Comparison of ENCODE assay signal across 11 cellular contexts in genomic region chr21:31354122-31354521, GRCh38. TPM values are rescaled to one million over a fixed set of nuclear protein-coding genes. Genes with fewer than 3 reads are reported as not detected.
A peak's percentile ranks its signal among the peaks of the same experiment; 100 is the strongest.
DNase-seq lines count a peak whose midpoint lies in the region; ATAC-seq and TF ChIP-seq lines count a peak whose summit lies in the region.
"Had no signal": no experiment of that assay in that cellular context is flagged by ENCODE, and none has a peak within 500 bp of the region (broad histone marks: within the 10 kb centered on the region; RNA-seq: fewer than 3 reads in every experiment).

No MANE protein-coding gene starts in this region.

- peak overlapping the region; percentile 10 for H3K4me3 Mint-ChIP-seq in CD8-positive, alpha-beta T cell
- H3K4me3 Mint-ChIP-seq in activated naive CD8-positive, alpha-beta T cell treated with anti-CD3 and anti-CD28 coated beads for 36 hours, result peak overlapping the region; percentile 38
- peak overlapping the region; percentile 69 for H3K4me3 Mint-ChIP-seq in natural killer cell treated with Interleukin-12 subunit alpha and Interleukin-12 subunit beta and Interleukin-15 and Interleukin-18, amount 100 ng/mL, for 72 hours

- no peaks in the 10 kb centered on the region for H3K27me3 Mint-ChIP-seq in CD8-positive, alpha-beta T cell (ENCODE audit: low read depth)
- peaks cover 6% of the 10 kb centered on the region for H3K27me3 Mint-ChIP-seq in activated naive CD8-positive, alpha-beta T cell treated with anti-CD3 and anti-CD28 coated beads for 36 hours
- no peaks in the 10 kb centered on the region for H3K27me3 Mint-ChIP-seq in natural killer cell treated with Interleukin-12 subunit alpha and Interleukin-12 subunit beta and Interleukin-15 and Interleukin-18, amount 100 ng/mL, for 72 hours

- H3K36me3 ChIP-seq in CD8-positive, alpha-beta T cell (ENCODE audit: insufficient read depth, low read length), result no peaks in the 10 kb centered on the region
- no peaks in the 10 kb centered on the region for H3K36me3 ChIP-seq in heart right ventricle
- H3K36me3 ChIP-seq: brain microvascular endothelial cell had no signal

- peaks cover 30% of the 10 kb centered on the region for H3K4me1 Mint-ChIP-seq in CD8-positive, alpha-beta T cell (ENCODE audit: low read depth)
- peaks cover 34% of the 10 kb centered on the region for H3K4me1 Mint-ChIP-seq in activated naive CD8-positive, alpha-beta T cell treated with anti-CD3 and anti-CD28 coated beads for 36 hours
- H3K4me1 Mint-ChIP-seq in natural killer cell treated with Interleukin-12 subunit alpha and Interleukin-12 subunit beta and Interleukin-15 and Interleukin-18, amount 100 ng/mL, for 72 hours (ENCODE audit: low read depth in 2 of 2), result peaks cover 30 to 32% of the 10 kb centered on the region in 2 donors

- peaks cover 21% of the 10 kb centered on the region for H3K4me1 ChIP-seq in CD8-positive, alpha-beta T cell (ENCODE audit: insufficient read depth, low read length)
- H3K4me1 ChIP-seq in heart right ventricle, result peaks cover 0 to 4% (median 0%) of the 10 kb centered on the region in 9 donors
- H3K4me1 ChIP-seq: Caco-2 had no signal

- H3K27me3 ChIP-seq in CD8-positive, alpha-beta T cell (ENCODE audit: insufficient read depth, low read length), result no peaks in the 10 kb centered on the region
- peaks cover 0 to 12% (median 0%) of the 10 kb centered on the region in 7 donors for H3K27me3 ChIP-seq in heart right ventricle
- H3K27me3 ChIP-seq: brain microvascular endothelial cell had no signal

- TF ChIP-seq CTCF in CD8-positive, alpha-beta T cell (IDR thresholded peaks at IDR 0.05), result no peak
- TF ChIP-seq CTCF in heart right ventricle (IDR thresholded peaks at IDR 0.05), result no peak

- no peak for DNase-seq in CD8-positive, alpha-beta T cell
- DNase-seq in HPDE6-E6E7 (ENCODE audit: extremely low spot score), result peak; percentile 36
- DNase-seq in activated naive CD8-positive, alpha-beta T cell treated with anti-CD3 and anti-CD28 coated beads for 36 hours, result no peak
- no peak for DNase-seq in natural killer cell treated with Interleukin-12 subunit alpha and Interleukin-12 subunit beta and Interleukin-15 and Interleukin-18, amount 100 ng/mL, for 72 hours (ENCODE audit: low spot score)
- DNase-seq in GM19238 (ENCODE audit: insufficient read length, low spot score), result no peak
- no peak for DNase-seq in heart right ventricle
- DNase-seq: Caco-2, NCI-H1436, NCI-H524 treated with DMSO at 0.1 percent for 48 hours had no signal

- no peak overlapping the region for H3K4me3 ChIP-seq in CD8-positive, alpha-beta T cell (ENCODE audit: low read depth, low read length)
- no peak overlapping the region for H3K4me3 ChIP-seq in heart right ventricle

- H3K9me3 Mint-ChIP-seq in CD8-positive, alpha-beta T cell, result peaks cover 5% of the 10 kb centered on the region
- H3K9me3 Mint-ChIP-seq in activated naive CD8-positive, alpha-beta T cell treated with anti-CD3 and anti-CD28 coated beads for 36 hours, result peaks cover 8% of the 10 kb centered on the region
- H3K9me3 Mint-ChIP-seq in natural killer cell treated with Interleukin-12 subunit alpha and Interleukin-12 subunit beta and Interleukin-15 and Interleukin-18, amount 100 ng/mL, for 72 hours, result no peaks in the 10 kb centered on the region

- peak overlapping the region; percentile 76 for H3K27ac Mint-ChIP-seq in CD8-positive, alpha-beta T cell
- H3K27ac Mint-ChIP-seq in activated naive CD8-positive, alpha-beta T cell treated with anti-CD3 and anti-CD28 coated beads for 36 hours, result peak overlapping the region; percentile 92
- peak overlapping the region; percentile 78 to 84 for H3K27ac Mint-ChIP-seq in natural killer cell treated with Interleukin-12 subunit alpha and Interleukin-12 subunit beta and Interleukin-15 and Interleukin-18, amount 100 ng/mL, for 72 hours

- CTCF ChIA-PET in CD8-positive, alpha-beta T cell (lab: Charles Lee), result interaction anchor here (1.2 kb wide), 1 partner anchor 70 kb away, joined by 3 read pairs; no protein-coding TSS in a partner anchor

- no peak for ATAC-seq in CD8-positive, alpha-beta T cell
- no peak for ATAC-seq in natural killer cell treated with Interleukin-12 subunit alpha and Interleukin-12 subunit beta and Interleukin-15 and Interleukin-18, amount 100 ng/mL, for 72 hours
- ATAC-seq in GM19324 (IDR thresholded peaks at IDR 0.05; ENCODE audit: low FRiP score, unreplicated experiment) (no peak), heart right ventricle (no peak)

- H3K27ac ChIP-seq in CD8-positive, alpha-beta T cell (ENCODE audit: low read depth, low read length), result peak overlapping the region; percentile 14
- H3K27ac ChIP-seq in heart right ventricle, result no peak overlapping the region
- H3K27ac ChIP-seq: brain microvascular endothelial cell had no signal

- POLR2A ChIA-PET in CD8-positive, alpha-beta T cell (lab: Charles Lee), result interaction anchor here (1.2 kb wide), 1 partner anchor 45 kb away, joined by 4 read pairs; no protein-coding TSS in a partner anchor

- intact Hi-C loops in CD8-positive, alpha-beta T cell (cut with DNase I, micrococcal nuclease), result loop anchor here in 1 of 2 experiments (5.0 kb wide), 3 partner anchors 43 to 222 kb away; no protein-coding TSS in a partner anchor
- intact Hi-C loops in heart right ventricle (cut with DNase I), result no loop called here

- WGBS in heart right ventricle, 2 donors, result 79 to 83% methylated on average over 4 of the region's 4 CpGs

- no peaks in the 10 kb centered on the region for H3K9me3 ChIP-seq in CD8-positive, alpha-beta T cell (ENCODE audit: low read length)
- peaks cover 0 to under 1% (median 0%) of the 10 kb centered on the region in 11 donors for H3K9me3 ChIP-seq in heart right ventricle
- H3K9me3 ChIP-seq: Caco-2 had no signal

- no peaks in the 10 kb centered on the region for H3K36me3 Mint-ChIP-seq in CD8-positive, alpha-beta T cell
- H3K36me3 Mint-ChIP-seq in activated naive CD8-positive, alpha-beta T cell treated with anti-CD3 and anti-CD28 coated beads for 36 hours, result peaks cover 9% of the 10 kb centered on the region
- peaks cover 6% of the 10 kb centered on the region for H3K36me3 Mint-ChIP-seq in natural killer cell treated with Interleukin-12 subunit alpha and Interleukin-12 subunit beta and Interleukin-15 and Interleukin-18, amount 100 ng/mL, for 72 hours

RNA-seq across cellular contexts. Expression of gene TIAM1, which starts 10.1 kb away (rescaled TPM):
- 1 to 10 TPM; 8.0 to 8.5 TPM for total RNA-seq in CD8-positive, alpha-beta T cell
- 10 to 100 TPM; 28.2 to 29.3 TPM for total RNA-seq in activated naive CD8-positive, alpha-beta T cell treated with anti-CD3 and anti-CD28 coated beads for 36 hours
- total RNA-seq in natural killer cell treated with Interleukin-12 subunit alpha and Interleukin-12 subunit beta and Interleukin-15 and Interleukin-18, amount 100 ng/mL, for 72 hours, result 100 to 1,000 TPM in 1 of 2 donors, 10 to 100 TPM in 1; 57.4 to 125 TPM
- 1 to 10 TPM; 1.5 to 4.5 (median 2.1) TPM for total RNA-seq in heart right ventricle
- 1 to 10 TPM in 1 of 2 donors, under 1 TPM in 1; 0.97 to 1.6 TPM for polyA plus RNA-seq in heart right ventricle

Comparison
In these comparisons a context has a peak if more than half of its experiments do, and no peak if none do; other contexts are left out.
1. H3K4me3 Mint-ChIP-seq: peak in every context shown above with its lines; median percentile 69 in natural killer cell treated with Interleukin-12 subunit alpha and Interleukin-12 subunit beta and Interleukin-15 and Interleukin-18, amount 100 ng/mL, for 72 hours; 38 in activated naive CD8-positive, alpha-beta T cell treated with anti-CD3 and anti-CD28 coated beads for 36 hours; 10 in CD8-positive, alpha-beta T cell.